8 cellular contexts compared by ENCODE assay signal in genomic region chr16:3304370-3304769, GRCh38. TPM values are rescaled to one million over a fixed set of nuclear protein-coding genes. Genes with fewer than 3 reads are reported as not detected.
A peak's percentile ranks its signal among the peaks of the same experiment; 100 is the strongest.
DNase-seq lines count a peak whose midpoint lies in the region; ATAC-seq, FAIRE-seq and TF ChIP-seq lines count a peak whose summit lies in the region.

No MANE protein-coding gene starts in this region.

- H3K36me3 ChIP-seq in WERI-Rb-1 (peaks cover 40% of the 10 kb centered on the region), gastrocnemius medialis (peaks cover 6 to 51% of the 10 kb centered on the region in 2 donors)

- no peak for DNase-seq in GM12892 (ENCODE audit: insufficient read length)
- DNase-seq in WERI-Rb-1 = no peak
- peak; percentile 44 for DNase-seq in fibroblast of villous mesenchyme (ENCODE audit: low read depth)
- DNase-seq in gastrocnemius medialis = no peak
- DNase-seq in NCI-H69 (lab: John Stamatoyannopoulos, UW) = no peak
- no peak for DNase-seq in NCI-H1930 (lab: John Stamatoyannopoulos, UW)
- DNase-seq in ecto neural progenitor cell (ENCODE audit: low spot score) = no peak

- peak overlapping the region; percentile 80 for H3K4me3 ChIP-seq in WERI-Rb-1 (ENCODE audit: low read depth, low read length)
- peak overlapping the region; percentile 84 for H3K4me3 ChIP-seq in fibroblast of villous mesenchyme (ENCODE audit: low read depth, low read length)
- H3K4me3 ChIP-seq in gastrocnemius medialis = peak overlapping the region; percentile 75 to 83 (median 76)

- H3K27ac ChIP-seq in WERI-Rb-1 (peak overlapping the region; percentile 97), gastrocnemius medialis (peak overlapping the region; percentile 89 to 94 (median 92))

- H3K9me3 ChIP-seq in WERI-Rb-1 (ENCODE audit: severe bottlenecking) = peaks cover 3% of the 10 kb centered on the region
- peaks cover 3 to 17% (median 3%) of the 10 kb centered on the region in 3 donors for H3K9me3 ChIP-seq in gastrocnemius medialis

- TF ChIP-seq POLR2A in GM12892 (IDR thresholded peaks at IDR 0.05; ENCODE audit: low read depth, low read length) = no peak
- no peak for TF ChIP-seq POLR2A in gastrocnemius medialis (IDR thresholded peaks at IDR 0.05)

- no peak for ATAC-seq in gastrocnemius medialis
- no peak for ATAC-seq in HG03565 (IDR thresholded peaks at IDR 0.05; ENCODE audit: unreplicated experiment)

- intact Hi-C loops in gastrocnemius medialis (cut with DNase I; ENCODE audit: low total_unique reads) = no loop called here

- H3K4me1 ChIP-seq in gastrocnemius medialis = peaks cover 13 to 16% of the 10 kb centered on the region in 2 donors

- peak; percentile 30 for FAIRE-seq in GM12892 (lab: Jason Lieb, UNC)

- no peaks in the 10 kb centered on the region for H3K27me3 ChIP-seq in WERI-Rb-1 (ENCODE audit: insufficient read depth, low read depth, severe bottlenecking)
- H3K27me3 ChIP-seq in gastrocnemius medialis = no peaks in the 10 kb centered on the region

- in situ Hi-C loops in gastrocnemius medialis (cut with MboI; ENCODE audit: low sequenced_read_pairs in 4 of 4) = no loop called here

- TF ChIP-seq CTCF in WERI-Rb-1 (IDR thresholded peaks at IDR 0.05; ENCODE audit: low read depth, low read length) (no peak), fibroblast of villous mesenchyme (IDR thresholded peaks at IDR 0.05; ENCODE audit: insufficient read depth, low read depth, low read length) (no peak), gastrocnemius medialis (IDR thresholded peaks at IDR 0.05 in 4 of 5, conservative IDR thresholded peaks at IDR 0.05 in 1 of 5) (no peak)

RNA-seq across cellular contexts. Expression of gene TIGD7, which starts 0.9 kb away (rescaled TPM):
- 2.0 TPM for polyA plus RNA-seq in GM12892 (2012; ENCODE audit: missing spikeins)
- 4.2 and 7.3 TPM in 2 replicates for total RNA-seq in fibroblast of villous mesenchyme
- 1 to 10 TPM; 2.5 to 8.1 (median 4.4) TPM for total RNA-seq in gastrocnemius medialis

RNA-seq across cellular contexts. Expression of gene ZNF75A, which starts 0.9 kb away (rescaled TPM):
- polyA plus RNA-seq in GM12892 (2012; ENCODE audit: missing spikeins) = 11.2 TPM
- 19.0 and 25.5 TPM in 2 replicates for total RNA-seq in fibroblast of villous mesenchyme
- 10 to 100 TPM in 3 of 4 donors, 1 to 10 TPM in 1; 5.5 to 13.2 (median 12.5) TPM for total RNA-seq in gastrocnemius medialis

RNA-seq across cellular contexts. Expression of gene ZNF263, which starts 21.1 kb away (rescaled TPM):
- 22.4 TPM for polyA plus RNA-seq in GM12892 (2012; ENCODE audit: missing spikeins)
- total RNA-seq in fibroblast of villous mesenchyme (43.2 and 56.7 TPM in 2 replicates), gastrocnemius medialis (10 to 100 TPM; 13.5 to 18.5 (median 15.5) TPM)

RNA-seq across cellular contexts. Expression of gene MEFV, which starts 47.9 kb away (rescaled TPM):
- 0.51 TPM for polyA plus RNA-seq in GM12892 (2012; ENCODE audit: missing spikeins)
- under 0.01 TPM in 1 of 2 replicates, not detected in the other for total RNA-seq in fibroblast of villous mesenchyme
- 1 to 10 TPM in 1 of 4 donors, under 1 TPM in 3; 0.32 to 1.2 (median 0.76) TPM for total RNA-seq in gastrocnemius medialis

RNA-seq across cellular contexts. Expression of gene OR2C1, which starts 51.3 kb away (rescaled TPM):
- polyA plus RNA-seq in GM12892 (2012; ENCODE audit: missing spikeins) = not detected
- total RNA-seq in fibroblast of villous mesenchyme (not detected in 2 replicates), gastrocnemius medialis (not detected)
